ENCODE assay signal across 8 cellular contexts in genomic region chr3:53130179-53131135, GRCh38. TPM values are rescaled to one million over a fixed set of nuclear protein-coding genes. Genes with fewer than 3 reads are reported as not detected.
DNase-seq lines count a peak whose midpoint lies in the region; ATAC-seq, FAIRE-seq and TF ChIP-seq lines count a peak whose summit lies in the region.

TSS of gene RFT1 (minus strand) at chr3:53130435. CDS start at chr3:53130400, 35 bp downstream.

- peak; percentile 86 for FAIRE-seq in G401.6 (lab: Jason Lieb, UNC)

- 5 to 22% methylated on average over 3 to 15 of the region's 41 CpGs for WGBS in gastroesophageal sphincter (ENCODE audit: low coverage in 1 of 2), 2 donors

- H3K9ac ChIP-seq in SK-N-MC (ENCODE audit: insufficient read length), result peak within 1 kb of the TSS; percentile 94

- H3K9me3 Mint-ChIP-seq in activated naive CD4-positive, alpha-beta T cell treated with anti-CD3 and anti-CD28 coated beads, Interleukin-2, amount 10 ng/mL, durations not matched to agents 7 days and 5 days, result no peaks in the 10 kb centered on the region

- peak; percentile 30 to 75 for TF ChIP-seq POLR2A in gastroesophageal sphincter (IDR thresholded peaks at IDR 0.05)

- peak; percentile 96 for ATAC-seq in gastroesophageal sphincter

- H3K4me3 ChIP-seq in HEK293 (ENCODE audit: low read depth, low read length) (peak within 1 kb of the TSS; percentile 99), SK-N-MC (peak within 1 kb of the TSS; percentile 84), gastroesophageal sphincter (peak within 1 kb of the TSS; percentile 82 to 91), neutrophil (ENCODE audit: low read depth in 1 of 2, low read length in 1 of 2) (peak within 1 kb of the TSS; percentile 76)

- H3K27ac Mint-ChIP-seq in activated naive CD4-positive, alpha-beta T cell treated with anti-CD3 and anti-CD28 coated beads, Interleukin-2, amount 10 ng/mL, durations not matched to agents 7 days and 5 days, result peak within 1 kb of the TSS; percentile 93

- H3K27me3 ChIP-seq in gastroesophageal sphincter (no peaks in the 10 kb centered on the region), neutrophil (no peaks in the 10 kb centered on the region)

- H3K36me3 Mint-ChIP-seq in activated naive CD4-positive, alpha-beta T cell treated with anti-CD3 and anti-CD28 coated beads, Interleukin-2, amount 10 ng/mL, durations not matched to agents 7 days and 5 days, result peaks cover 5% of the 10 kb centered on the region

- CTCF ChIA-PET in HEK293 (lab: Yijun Ruan, JAX), result interaction anchor here (1.0 to 1.8 kb wide), 2 partner anchors 20 to 65 kb away, joined by 3 to 11 read pairs; no protein-coding TSS in a partner anchor
- CTCF ChIA-PET in activated naive CD4-positive, alpha-beta T cell treated with anti-CD3 and anti-CD28 coated beads, Interleukin-2, amount 10 ng/mL, durations not matched to agents 7 days and 5 days (lab: Charles Lee), result interaction anchor here (1.3 to 8.0 kb wide), 5 partner anchors 11 to 67 kb away, joined by 4 to 161 read pairs (median 7); no protein-coding TSS in a partner anchor

- POLR2A ChIA-PET in HEK293 (lab: Yijun Ruan, JAX), result interaction anchor here (1.0 to 1.6 kb wide), 2 partner anchors 30 to 52 kb away, joined by 3 to 5 read pairs; partner anchors contain the start of gene PRKCD

- H3K9me3 ChIP-seq in HEK293 (ENCODE audit: control insufficient read depth, insufficient read depth, low read depth, low read length), result no peaks in the 10 kb centered on the region
- no peaks in the 10 kb centered on the region for H3K9me3 ChIP-seq in SK-N-MC (ENCODE audit: low read depth, low read length)
- no peaks in the 10 kb centered on the region for H3K9me3 ChIP-seq in gastroesophageal sphincter
- H3K9me3 ChIP-seq in neutrophil, result no peaks in the 10 kb centered on the region

- H3K27ac ChIP-seq in HEK293 (ENCODE audit: extremely low read depth, low read depth, low read length), result peak within 1 kb of the TSS; percentile 74
- H3K27ac ChIP-seq in SK-N-MC, result peak within 1 kb of the TSS; percentile 74
- peak within 1 kb of the TSS; percentile 87 to 94 (median 91) for H3K27ac ChIP-seq in gastroesophageal sphincter
- H3K27ac ChIP-seq in neutrophil, result peak within 1 kb of the TSS; percentile 94
- H3K27ac ChIP-seq in substantia nigra (ENCODE audit: low read depth, low read length, poor library complexity, severe bottlenecking), result peak within 1 kb of the TSS; percentile 84

- peaks cover 31% of the 10 kb centered on the region for H3K4me1 Mint-ChIP-seq in activated naive CD4-positive, alpha-beta T cell treated with anti-CD3 and anti-CD28 coated beads, Interleukin-2, amount 10 ng/mL, durations not matched to agents 7 days and 5 days

- TF ChIP-seq EP300 in gastroesophageal sphincter (IDR thresholded peaks at IDR 0.05), result no peak

- H3K4me1 ChIP-seq in HEK293 (ENCODE audit: control insufficient read depth, insufficient read depth, low read length) (no peaks in the 10 kb centered on the region), gastroesophageal sphincter (peaks cover 0 to 45% (median 14%) of the 10 kb centered on the region in 3 donors), neutrophil (ENCODE audit: control insufficient read depth in 1 of 2, insufficient read depth in 1 of 2, low read depth in 1 of 2, low read length in 1 of 2) (peaks cover 63 to 72% of the 10 kb centered on the region in 2 experiments)

- peaks cover 0 to 14% of the 10 kb centered on the region in 2 experiments for H3K36me3 ChIP-seq in HEK293 (ENCODE audit: control insufficient read depth in 2 of 2, insufficient read depth in 1 of 2, low read length in 2 of 2)
- H3K36me3 ChIP-seq in SK-N-MC (ENCODE audit: insufficient read depth, low read length), result no peaks in the 10 kb centered on the region; the same call in 1 of the 2 replicates
- H3K36me3 ChIP-seq in gastroesophageal sphincter, result peaks cover 0 to 17% of the 10 kb centered on the region in 2 donors
- no peaks in the 10 kb centered on the region for H3K36me3 ChIP-seq in neutrophil

- H3K27me3 Mint-ChIP-seq in activated naive CD4-positive, alpha-beta T cell treated with anti-CD3 and anti-CD28 coated beads, Interleukin-2, amount 10 ng/mL, durations not matched to agents 7 days and 5 days, result no peaks in the 10 kb centered on the region

- TF ChIP-seq CTCF in HEK293 (tag by site-specific recombination; IDR thresholded peaks at IDR 0.05) (peak; percentile 64), gastroesophageal sphincter (IDR thresholded peaks at IDR 0.05) (peak in 3 of 4 experiments; percentile 8 to 37 (median 31)), neutrophil (IDR thresholded peaks at IDR 0.05) (peak; percentile 48)

- DNase-seq in NAMALWA (ENCODE audit: low spot score), result peak; percentile 92
- peak; percentile 22 for DNase-seq in SK-N-MC (ENCODE audit: low read depth, low spot score)
- DNase-seq in activated naive CD4-positive, alpha-beta T cell treated with anti-CD3 and anti-CD28 coated beads, Interleukin-2, amount 10 ng/mL, durations not matched to agents 7 days and 5 days, result peak; percentile 100
- peak; percentile 69 to 97 (median 91) for DNase-seq in substantia nigra (lab: John Stamatoyannopoulos, UW)

- peak within 1 kb of the TSS; percentile 88 for H3K4me3 Mint-ChIP-seq in activated naive CD4-positive, alpha-beta T cell treated with anti-CD3 and anti-CD28 coated beads, Interleukin-2, amount 10 ng/mL, durations not matched to agents 7 days and 5 days

TF ChIP-seq in HEK293, 187 proteins besides CTCF, POLR2A, EP300 and RAD21 (continues in another document):
- TF ChIP-seq KLF8 (tag by site-specific recombination; IDR thresholded peaks at IDR 0.05), result peak; percentile 50; the same call in 1 of the 2 replicates
- no peak for TF ChIP-seq SCRT2 (tag by site-specific recombination; IDR thresholded peaks at IDR 0.05)
- TF ChIP-seq TCF7L2 (IDR thresholded peaks at IDR 0.05; ENCODE audit: borderline replicate concordance, low read depth, low read length), result no peak
- peak; percentile 91 for TF ChIP-seq KLF9 (tag by site-specific recombination; IDR thresholded peaks at IDR 0.05; ENCODE audit: low read depth)
- no peak for TF ChIP-seq KLF17 (tag by site-specific recombination; IDR thresholded peaks at IDR 0.05)
- no peak for TF ChIP-seq ZNF211 (tag by site-specific recombination; IDR thresholded peaks at IDR 0.05; ENCODE audit: low read depth)
- TF ChIP-seq ZNF391 (tag by site-specific recombination; IDR thresholded peaks at IDR 0.05; ENCODE audit: borderline replicate concordance, low read depth), result no peak
- peak; percentile 59 for TF ChIP-seq BCL6B (tag by site-specific recombination; IDR thresholded peaks at IDR 0.05)
- peak; percentile 65 for TF ChIP-seq ZBTB17 (tag by site-specific recombination; IDR thresholded peaks at IDR 0.05)
- TF ChIP-seq TSHZ1 (tag by site-specific recombination; IDR thresholded peaks at IDR 0.05; ENCODE audit: borderline replicate concordance), result peak; percentile 10; the same call in 1 of the 2 replicates
- no peak for TF ChIP-seq GLI2 (tag by site-specific recombination; IDR thresholded peaks at IDR 0.05; ENCODE audit: borderline replicate concordance, low read depth)

RNA-seq across cellular contexts. Expression of gene RFT1, which starts in this region (rescaled TPM):
- total RNA-seq in gastroesophageal sphincter, result 1 to 10 TPM; 6.5 to 7.6 (median 7.2) TPM

Comparison
In these comparisons a context has a peak if more than half of its experiments do, and no peak if none do; other contexts are left out.
1. Peak in every context shown above with its lines: DNase-seq, ATAC-seq, H3K4me3 ChIP-seq and H3K27ac ChIP-seq.
2. DNase-seq: peak in every context shown above with its lines; median percentile 100 in activated naive CD4-positive, alpha-beta T cell treated with anti-CD3 and anti-CD28 coated beads, Interleukin-2, amount 10 ng/mL, durations not matched to agents 7 days and 5 days; 92 in NAMALWA; 91 in substantia nigra; 22 in SK-N-MC.